Comparison of ENCODE assay signal across 32 cellular contexts in the genomic region with DNA sequence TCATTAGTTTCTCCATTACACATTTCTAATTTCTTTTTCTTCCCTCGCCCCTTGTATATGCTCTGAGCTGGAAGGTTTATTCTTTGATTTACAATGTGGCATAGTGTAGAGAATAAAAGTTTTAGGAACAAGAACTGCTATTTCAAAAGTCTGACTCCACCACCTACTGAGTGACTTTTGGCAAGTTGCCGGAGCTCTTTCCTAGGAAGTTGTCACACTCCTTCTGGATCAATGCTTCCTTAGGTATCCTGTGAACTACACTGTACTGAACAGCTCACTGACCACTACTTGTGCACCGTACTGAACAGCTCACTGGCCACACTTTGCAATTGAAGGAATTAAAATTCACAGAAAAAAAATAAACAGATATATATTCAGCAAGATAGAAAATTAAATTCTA.
"Had no signal": no experiment of that assay in that cellular context is flagged by ENCODE, and none has a peak within 500 bp of the region (broad histone marks: within the 10 kb centered on the region; RNA-seq: fewer than 3 reads in every experiment).

No MANE protein-coding gene starts in this region.

- H3K27me3 ChIP-seq: ascending aorta had no signal

- H3K27ac ChIP-seq: ascending aorta, PC-9, WERI-Rb-1 had no signal

- DNase-seq: activated CD4-positive, alpha-beta T cell treated with anti-CD3 and anti-CD28 coated beads for 1 hour; activated CD4-positive, alpha-beta T cell treated with anti-CD3 and anti-CD28 coated beads for 48 hours; activated CD4-positive, alpha-beta T cell treated with anti-CD3 and anti-CD28 coated beads, Interleukin-2, amount 50 U/mL, for 4 hours; activated CD4-positive, CD25-positive, alpha-beta regulatory T cell; activated CD8-positive, alpha-beta T cell treated with anti-CD3 and anti-CD28 coated beads for 36 hours; activated effector memory CD4-positive, alpha-beta T cell treated with anti-CD3 and anti-CD28 coated beads, Interleukin-2, amount 50 U/mL, for 16 hours; activated naive CD4-positive, alpha-beta T cell; activated naive CD8-positive, alpha-beta T cell treated with anti-CD3 and anti-CD28 coated beads, Interleukin-2, amount 10 ng/mL, durations not matched to agents 7 days and 5 days; activated T-cell treated with anti-CD3 and anti-CD28 coated beads, Interleukin-2, amount 50 U/mL, for 1 hour; activated T-cell treated with anti-CD3 and anti-CD28 coated beads, Interleukin-2, amount 50 U/mL, for 72 hours; caudate nucleus; cerebellar nuclear complex; Kasumi-1; KG1; MM.1S; MV-4-11; NCI-H1092; NCI-H1436 treated with DMSO at 0.1 percent for 48 hours; NCI-H1694 treated with DMSO at 0.1 percent for 48 hours; NCI-H2029; NCI-H2171 treated with DMSO at 0.1 percent for 48 hours; NCI-H2227 treated with DMSO at 0.1 percent for 48 hours; NCI-H524; NCI-H69; Right ventricle myocardium superior; SW 1271; T-helper 1 cell; T-helper 2 cell; T-helper 9 cell; WERI-Rb-1 had no signal

- H3K9me3 ChIP-seq: ascending aorta had no signal

- H3K4me3 ChIP-seq: ascending aorta, PC-9 had no signal

- H3K4me1 ChIP-seq: ascending aorta had no signal

- H3K36me3 ChIP-seq: ascending aorta, WERI-Rb-1 had no signal
